In the genomic region with DNA sequence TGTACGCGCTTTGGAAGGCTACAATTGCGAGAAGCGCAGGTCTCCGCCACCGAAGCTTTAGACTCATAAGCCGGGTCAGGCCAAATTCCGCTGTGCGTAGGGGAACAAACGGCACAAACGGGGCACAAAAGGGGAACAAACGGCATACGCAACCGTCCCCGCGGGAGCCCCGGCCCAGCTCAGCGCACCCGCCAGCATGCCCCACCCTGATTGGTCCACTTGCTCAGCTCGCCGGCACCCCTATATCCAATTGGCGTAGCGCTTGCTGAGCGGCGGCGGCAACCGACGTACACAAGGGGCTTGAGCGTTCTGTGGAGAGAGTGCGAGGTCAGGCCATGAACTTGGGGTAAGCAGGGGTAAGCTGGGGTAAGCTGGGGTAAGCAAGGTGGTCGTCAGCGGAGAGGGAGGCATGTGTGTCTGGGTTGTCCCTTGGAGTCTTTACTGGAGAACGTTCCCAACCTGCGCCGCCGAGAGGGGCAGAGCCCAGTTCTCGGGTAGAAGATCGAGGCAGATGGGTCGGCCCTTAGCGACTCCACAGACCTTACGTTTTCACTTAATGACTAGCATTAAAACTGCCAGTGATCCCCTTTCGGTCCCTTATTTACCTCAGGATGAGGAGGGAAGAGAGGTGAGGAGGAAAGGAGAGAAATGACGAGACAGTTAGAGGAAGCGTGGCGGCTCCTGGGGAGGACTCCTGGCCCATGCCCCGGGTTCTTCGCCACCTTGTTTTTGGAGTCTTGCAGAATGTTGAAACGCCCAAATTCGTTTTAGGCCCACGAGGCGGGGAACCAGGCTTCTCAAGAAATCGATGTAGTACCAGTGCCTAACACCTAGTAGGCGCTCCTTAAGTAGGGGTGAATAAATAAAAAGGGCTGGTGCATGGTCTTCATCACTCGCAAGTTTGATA, we compare ENCODE assay signal across 8 cellular contexts. TPM values are rescaled to one million over a fixed set of nuclear protein-coding genes. Genes with fewer than 3 reads are reported as not detected.
A peak's percentile ranks its signal among the peaks of the same experiment; 100 is the strongest.
DNase-seq lines count a peak whose midpoint lies in the region; TF ChIP-seq lines count a peak whose summit lies in the region.

CCDC66 (plus strand) TSS at position 268 of the 907 bp plus-strand sequence; CDS start at position 336, 68 bp downstream.

- peak within 1 kb of the TSS; percentile 53 for H3K4me3 ChIP-seq in HAP-1
- peak within 1 kb of the TSS; percentile 83 for H3K4me3 ChIP-seq in MG63
- H3K4me3 ChIP-seq in foreskin fibroblast (ENCODE audit: low read depth in 1 of 2, low read length in 2 of 2): peak within 1 kb of the TSS; percentile 93 to 98
- H3K4me3 ChIP-seq in stomach smooth muscle (ENCODE audit: low read length in 2 of 2): peak within 1 kb of the TSS; percentile 89 to 91

- H3K36me3 ChIP-seq in HAP-1 (replicated peaks) (peaks cover 19% of the 10 kb centered on the region), MG63 (peaks cover 16% of the 10 kb centered on the region), stomach smooth muscle (ENCODE audit: control insufficient read depth in 2 of 2, insufficient read depth in 2 of 2, low read length in 2 of 2) (peaks cover 3 to 4% of the 10 kb centered on the region in 2 donors)

- H3K4me3 Mint-ChIP-seq in neural crest cell: peak within 1 kb of the TSS; percentile 99

- peak within 1 kb of the TSS; percentile 77 for H3K27ac ChIP-seq in stomach smooth muscle (ENCODE audit: low read length)

- peaks cover 27% of the 10 kb centered on the region for H3K27me3 Mint-ChIP-seq in neural crest cell (ENCODE audit: low read depth)

- H3K9ac ChIP-seq in stomach smooth muscle (ENCODE audit: low read length in 2 of 2): peak within 1 kb of the TSS; percentile 86 to 91

- H3K36me3 Mint-ChIP-seq in neural crest cell (ENCODE audit: low read depth): peaks cover 5% of the 10 kb centered on the region

- peak within 1 kb of the TSS; percentile 97 for H3K27ac Mint-ChIP-seq in neural crest cell (ENCODE audit: unreplicated experiment)

- DNase-seq in GM03348 (ENCODE audit: low spot score) (peak; percentile 99), HAP-1 (ENCODE audit: low spot score in 2 of 2) (peak; percentile 84 to 95), MG63 (peak; percentile 91), SHP77 treated with DMSO at 0.1 percent for 48 hours (lab: John Stamatoyannopoulos, UW) (peak; percentile 70), activated gamma-delta T cell (lab: John Stamatoyannopoulos, UW) (peak; percentile 86), foreskin fibroblast (peak; percentile 93 to 97), neural crest cell (ENCODE audit: low read depth, low spot score) (peak; percentile 83)

- no peaks in the 10 kb centered on the region for H3K9me3 Mint-ChIP-seq in neural crest cell

- H3K9me3 ChIP-seq in HAP-1 (no peaks in the 10 kb centered on the region), MG63 (no peaks in the 10 kb centered on the region), stomach smooth muscle (ENCODE audit: control insufficient read depth in 2 of 2, low read length in 2 of 2) (no peaks in the 10 kb centered on the region)

- H3K4me1 Mint-ChIP-seq in neural crest cell: peaks cover 23% of the 10 kb centered on the region

- in situ Hi-C loops in HAP-1 (cut with MboI; ENCODE audit: low sequenced_read_pairs): no loop called here

- H3K27me3 ChIP-seq in HAP-1 (ENCODE audit: low read depth) (peaks cover 16% of the 10 kb centered on the region; the same call in 1 of the 2 replicates), MG63 (peaks cover 2% of the 10 kb centered on the region; the same call in 1 of the 2 replicates), stomach smooth muscle (ENCODE audit: control insufficient read depth in 1 of 2, insufficient read depth in 2 of 2, low read length in 2 of 2) (no peaks in the 10 kb centered on the region)

- TF ChIP-seq CTCF in foreskin fibroblast (IDR thresholded peaks at IDR 0.05; ENCODE audit: low read depth, low read length) (peak; percentile 63), neural crest cell (conservative IDR thresholded peaks at IDR 0.05) (peak; percentile 72)

- peaks cover 9% of the 10 kb centered on the region for H3K4me1 ChIP-seq in HAP-1
- peaks cover 4% of the 10 kb centered on the region for H3K4me1 ChIP-seq in stomach smooth muscle (ENCODE audit: control insufficient read depth, insufficient read depth, low read length)

RNA-seq across cellular contexts. Expression of gene CCDC66, which starts in this region (rescaled TPM):
- total RNA-seq in MG63 (2014; rRNA removed; shearing (Covaris generic); ENCODE audit: low replicate concordance): 6.8 and 14.4 TPM in 2 replicates
- total RNA-seq in neural crest cell: 30.0 and 30.9 TPM in 2 replicates

Comparison
In these comparisons a context has a peak if more than half of its experiments do, and no peak if none do; other contexts are left out.
1. Peak in every context shown above with its lines: DNase-seq, H3K4me3 ChIP-seq and H3K27ac ChIP-seq.